In genomic region chr2:204223544-204223943, GRCh38 we compare ENCODE assay signal across 35 cellular contexts.
"Had no signal": no experiment of that assay in that cellular context is flagged by ENCODE, and none has a peak within 500 bp of the region (broad histone marks: within the 10 kb centered on the region; RNA-seq: fewer than 3 reads in every experiment).

No MANE protein-coding gene starts in this region.

- H3K4me1 ChIP-seq: adrenal gland, body of pancreas, breast epithelium had no signal

- H3K36me3 ChIP-seq: adrenal gland, brain microvascular endothelial cell, breast epithelium had no signal

- H3K27ac ChIP-seq: adrenal gland, body of pancreas, brain microvascular endothelial cell, breast epithelium, VCaP had no signal

- H3K9me3 ChIP-seq: adrenal gland, body of pancreas, breast epithelium had no signal

- H3K4me1 Mint-ChIP-seq: activated B cell treated with CpG ODN at 0.5 μM for 24 hours; activated CD4-positive, alpha-beta T cell treated with anti-CD3 and anti-CD28 coated beads, Interleukin-2, amount 10 ng/mL, durations not matched to agents 24 days and 14 days; activated naive CD8-positive, alpha-beta T cell treated with anti-CD3 and anti-CD28 coated beads for 36 hours; activated T-helper 17 cell treated with anti-CD3 and anti-CD28 coated beads, Interleukin-2, amount 50 U/mL, for 72 hours had no signal

- H3K27ac Mint-ChIP-seq: activated B cell treated with CpG ODN at 0.5 μM for 24 hours; activated CD4-positive, alpha-beta memory T cell treated with anti-CD3 and anti-CD28 coated beads for 36 hours; activated CD4-positive, alpha-beta T cell treated with anti-CD3 and anti-CD28 coated beads, Interleukin-2, amount 10 ng/mL, durations not matched to agents 24 days and 14 days; activated CD8-positive, alpha-beta T cell treated with anti-CD3 and anti-CD28 coated beads for 36 hours; activated naive CD4-positive, alpha-beta T cell treated with anti-CD3 and anti-CD28 coated beads for 36 hours; activated naive CD4-positive, alpha-beta T cell treated with anti-CD3 and anti-CD28 coated beads, Interleukin-2, amount 50 U/mL, for 72 hours; activated naive CD8-positive, alpha-beta T cell treated with anti-CD3 and anti-CD28 coated beads for 36 hours; activated T-cell treated with anti-CD3 and anti-CD28 coated beads, Interleukin-2, amount 50 U/mL, for 72 hours; activated T-helper 1 cell treated with anti-CD3 and anti-CD28 coated beads, Interleukin-12 subunit alpha, Interleukin-12 subunit beta, Interleukin-2, Interleukin-4 antibody, amounts not matched to agents 30 ng/mL and 10 ng/mL and 1 ng/mL, durations not matched to agents 14 hours and 24 hours and 36 hours; activated T-helper 17 cell treated with anti-CD3 and anti-CD28 coated beads, Interleukin-2, amount 50 U/mL, for 72 hours; T-helper 1 cell treated with Interleukin-12 subunit alpha and Interleukin-12 subunit beta and Interleukin-4 antibody, amounts not matched to agents 30 μg/mL and 1 μg/mL, for 36 hours; T-helper 2 cell treated with Interferon-gamma antibody and Interleukin-4, amounts not matched to agents 5 μg/mL and 100 μg/mL, for 36 hours had no signal

- H3K4me3 ChIP-seq: adrenal gland, body of pancreas, breast epithelium had no signal

- H3K9me3 Mint-ChIP-seq: activated B cell treated with CpG ODN at 0.5 μM for 24 hours; activated CD4-positive, alpha-beta memory T cell treated with anti-CD3 and anti-CD28 coated beads for 36 hours; activated CD4-positive, alpha-beta T cell treated with anti-CD3 and anti-CD28 coated beads, Interleukin-2, amount 10 ng/mL, durations not matched to agents 24 days and 14 days; activated CD8-positive, alpha-beta T cell treated with anti-CD3 and anti-CD28 coated beads for 36 hours; activated naive CD4-positive, alpha-beta T cell treated with anti-CD3 and anti-CD28 coated beads for 36 hours; activated naive CD4-positive, alpha-beta T cell treated with anti-CD3 and anti-CD28 coated beads, Interleukin-2, amount 50 U/mL, for 72 hours; activated naive CD8-positive, alpha-beta T cell treated with anti-CD3 and anti-CD28 coated beads for 36 hours; activated T-cell treated with anti-CD3 and anti-CD28 coated beads, Interleukin-2, amount 50 U/mL, for 4 hours; activated T-helper 1 cell treated with anti-CD3 and anti-CD28 coated beads, Interleukin-12 subunit alpha, Interleukin-12 subunit beta, Interleukin-2, Interleukin-4 antibody, amounts not matched to agents 30 ng/mL and 10 ng/mL and 1 ng/mL, durations not matched to agents 14 hours and 24 hours and 36 hours; activated T-helper 17 cell treated with anti-CD3 and anti-CD28 coated beads, Interleukin-2, amount 50 U/mL, for 72 hours; T-helper 1 cell treated with Interleukin-12 subunit alpha and Interleukin-12 subunit beta and Interleukin-4 antibody, amounts not matched to agents 30 μg/mL and 1 μg/mL, for 36 hours; T-helper 2 cell treated with Interferon-gamma antibody and Interleukin-4, amounts not matched to agents 5 μg/mL and 100 μg/mL, for 36 hours had no signal

- H3K27me3 ChIP-seq: body of pancreas, breast epithelium had no signal

- DNase-seq: activated B cell treated with CpG ODN at 0.5 μM for 24 hours; activated CD4-positive, alpha-beta memory T cell treated with anti-CD3 and anti-CD28 coated beads for 36 hours; activated CD4-positive, alpha-beta T cell treated with anti-CD3 and anti-CD28 coated beads for 4 hours; activated CD4-positive, alpha-beta T cell treated with anti-CD3 and anti-CD28 coated beads, Interleukin-2, amount 10 ng/mL, durations not matched to agents 24 days and 14 days; activated CD4-positive, alpha-beta T cell treated with anti-CD3 and anti-CD28 coated beads, Interleukin-2, amount 50 U/mL, for 1 hour; activated CD4-positive, alpha-beta T cell treated with anti-CD3 and anti-CD28 coated beads, Interleukin-2, amount 50 U/mL, for 4 hours; activated CD4-positive, CD25-positive, alpha-beta regulatory T cell treated with anti-CD3 and anti-CD28 coated beads, Interleukin-2, amount 50 U/mL, for 72 hours; activated CD8-positive, alpha-beta memory T cell treated with anti-CD3 and anti-CD28 coated beads, Interleukin-2, amount 50 U/mL, for 4 hours; activated CD8-positive, alpha-beta T cell treated with anti-CD3 and anti-CD28 coated beads for 36 hours; activated effector memory CD4-positive, alpha-beta T cell treated with anti-CD3 and anti-CD28 coated beads, Interleukin-2, amount 50 U/mL, for 16 hours; activated gamma-delta T cell treated with Interleukin-2 at 50 U/mL for 16 hours; activated naive CD4-positive, alpha-beta T cell; activated naive CD4-positive, alpha-beta T cell treated with anti-CD3 and anti-CD28 coated beads for 36 hours; activated naive CD4-positive, alpha-beta T cell treated with anti-CD3 and anti-CD28 coated beads, Interleukin-2, amount 50 U/mL, for 16 hours; activated naive CD8-positive, alpha-beta T cell treated with anti-CD3 and anti-CD28 coated beads for 36 hours; activated T-cell treated with anti-CD3 and anti-CD28 coated beads for 4 hours; activated T-cell treated with anti-CD3 and anti-CD28 coated beads, Interleukin-2, amount 50 U/mL, for 1 hour; activated T-cell treated with anti-CD3 and anti-CD28 coated beads, Interleukin-2, amount 50 U/mL, for 4 hours; activated T-cell treated with anti-CD3 and anti-CD28 coated beads, Interleukin-2, amount 50 U/mL, for 72 hours; adrenal gland; amniotic stem cell; aorta; body of pancreas; brain microvascular endothelial cell; central memory CD4-positive, alpha-beta T cell; T-helper 1 cell; T-helper 2 cell; T-helper 9 cell had no signal

- H3K4me3 Mint-ChIP-seq: activated B cell treated with CpG ODN at 0.5 μM for 24 hours; activated CD4-positive, alpha-beta memory T cell treated with anti-CD3 and anti-CD28 coated beads for 36 hours; activated CD4-positive, alpha-beta T cell treated with anti-CD3 and anti-CD28 coated beads, Interleukin-2, amount 10 ng/mL, durations not matched to agents 24 days and 14 days; activated CD8-positive, alpha-beta T cell treated with anti-CD3 and anti-CD28 coated beads for 36 hours; activated naive CD4-positive, alpha-beta T cell treated with anti-CD3 and anti-CD28 coated beads for 36 hours; activated naive CD8-positive, alpha-beta T cell treated with anti-CD3 and anti-CD28 coated beads for 36 hours; activated T-cell treated with anti-CD3 and anti-CD28 coated beads, Interleukin-2, amount 50 U/mL, for 4 hours; activated T-cell treated with anti-CD3 and anti-CD28 coated beads, Interleukin-2, amount 50 U/mL, for 72 hours; activated T-helper 1 cell treated with anti-CD3 and anti-CD28 coated beads, Interleukin-12 subunit alpha, Interleukin-12 subunit beta, Interleukin-2, Interleukin-4 antibody, amounts not matched to agents 30 ng/mL and 10 ng/mL and 1 ng/mL, durations not matched to agents 14 hours and 24 hours and 36 hours; activated T-helper 17 cell treated with anti-CD3 and anti-CD28 coated beads, Interleukin-2, amount 50 U/mL, for 72 hours; T-helper 1 cell treated with Interleukin-12 subunit alpha and Interleukin-12 subunit beta and Interleukin-4 antibody, amounts not matched to agents 30 μg/mL and 1 μg/mL, for 36 hours; T-helper 2 cell treated with Interferon-gamma antibody and Interleukin-4, amounts not matched to agents 5 μg/mL and 100 μg/mL, for 36 hours had no signal

- ATAC-seq: activated CD8-positive, alpha-beta T cell treated with anti-CD3 and anti-CD28 coated beads for 36 hours; activated naive CD4-positive, alpha-beta T cell treated with anti-CD3 and anti-CD28 coated beads, Interleukin-2, amount 50 U/mL, for 72 hours; activated T-cell treated with anti-CD3 and anti-CD28 coated beads, Interleukin-2, amount 50 U/mL, for 4 hours; activated T-cell treated with anti-CD3 and anti-CD28 coated beads, Interleukin-2, amount 50 U/mL, for 72 hours; activated T-helper 17 cell treated with anti-CD3 and anti-CD28 coated beads, Interleukin-2, amount 50 U/mL, for 72 hours; body of pancreas had no signal
